23 cellular contexts compared by ENCODE assay signal in the genomic region with DNA sequence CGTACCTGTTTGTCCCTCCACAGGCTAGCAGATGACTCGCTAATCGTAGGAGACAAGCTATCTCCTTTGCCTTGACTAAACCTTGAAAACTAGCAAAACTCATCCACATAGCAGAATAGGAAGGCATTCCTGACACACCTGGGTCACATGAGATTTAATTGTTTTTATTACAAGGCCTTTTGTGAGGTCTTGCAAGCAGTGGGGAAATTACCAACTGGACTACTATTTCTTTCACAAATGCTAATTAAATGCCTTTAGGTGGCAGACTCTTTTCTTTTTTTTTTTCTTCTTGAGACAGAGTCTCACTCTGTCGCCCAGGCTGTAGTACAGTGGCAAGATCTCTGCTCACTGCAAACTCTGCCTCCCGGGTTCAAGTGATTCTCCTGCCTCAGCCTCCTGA.
"Had no signal": no experiment of that assay in that cellular context is flagged by ENCODE, and none has a peak within 500 bp of the region (broad histone marks: within the 10 kb centered on the region; RNA-seq: fewer than 3 reads in every experiment).

No MANE protein-coding gene starts in this region.

- FAIRE-seq: bronchial epithelial cell, colon, frontal cortex, islet of Langerhans, small intestine had no signal

- H3K27ac ChIP-seq: left ventricle myocardium inferior, neutrophil, sigmoid colon, suprapubic skin, transverse colon, uterus, VCaP had no signal

- H3K36me3 ChIP-seq: left ventricle myocardium inferior, neutrophil, sigmoid colon, suprapubic skin, transverse colon, uterus had no signal

- ATAC-seq: activated CD4-positive, CD25-positive, alpha-beta regulatory T cell treated with anti-CD3 and anti-CD28 coated beads, Interleukin-2, amount 50 U/mL, for 24 hours had no signal

- H3K4me1 ChIP-seq: uterus had no signal

- H3K4me3 ChIP-seq: dorsolateral prefrontal cortex, left ventricle myocardium inferior, sigmoid colon, suprapubic skin, transverse colon, uterus had no signal

- DNase-seq: activated CD4-positive, alpha-beta T cell treated with anti-CD3 and anti-CD28 coated beads for 48 hours; activated CD4-positive, alpha-beta T cell treated with anti-CD3 and anti-CD28 coated beads, Interleukin-2, amount 50 U/mL, for 48 hours; activated CD8-positive, alpha-beta memory T cell treated with anti-CD3 and anti-CD28 coated beads for 24 hours; activated effector memory CD4-positive, alpha-beta T cell treated with Interleukin-2 at 50 U/mL for 16 hours; activated naive CD4-positive, alpha-beta T cell treated with Interleukin-2 at 50 U/mL for 16 hours; anterior cingulate cortex; dorsolateral prefrontal cortex; effector memory CD4-positive, alpha-beta T cell; left ventricle myocardium inferior; sigmoid colon; small intestine; stimulated activated CD4-positive, alpha-beta T cell treated with anti-CD3 and anti-CD28 coated beads, Interleukin-2, amount 100 ng/mL, for 24 hours; stimulated activated naive CD4-positive, alpha-beta T cell; transverse colon; uterus had no signal

- H3K9me3 ChIP-seq: left ventricle myocardium inferior, neutrophil, sigmoid colon, suprapubic skin, transverse colon, uterus had no signal

- H3K27me3 ChIP-seq: dorsolateral prefrontal cortex, neutrophil, sigmoid colon, suprapubic skin, transverse colon, uterus had no signal
